ENCODE assay signal across 33 cellular contexts in the genomic region with DNA sequence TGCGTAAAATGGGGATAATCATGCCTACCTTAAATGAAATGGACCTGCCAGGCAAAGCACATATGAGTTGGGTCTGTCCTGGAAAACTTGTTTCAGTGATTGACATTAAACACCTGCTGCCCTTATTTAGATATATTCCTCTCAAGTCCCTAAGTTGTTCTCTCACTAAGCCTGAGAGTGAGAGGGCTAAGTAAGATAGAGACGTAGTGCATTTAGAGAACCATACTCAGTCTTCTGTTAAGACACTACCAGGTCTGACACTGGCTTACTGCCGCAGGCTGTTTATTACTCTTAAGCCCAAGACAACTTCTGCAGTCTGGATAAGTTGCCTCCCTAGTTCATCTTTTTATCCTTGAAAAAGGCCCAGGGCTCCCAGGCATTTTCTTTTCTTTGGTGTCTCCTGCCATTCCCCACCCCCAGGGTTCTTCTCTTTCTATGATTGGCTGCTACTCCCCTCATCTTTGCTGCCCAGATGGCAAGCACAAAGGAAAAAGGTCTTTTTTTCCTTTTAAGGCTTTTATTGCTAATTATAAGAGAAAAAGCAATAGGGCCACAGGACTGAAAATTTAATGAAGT. TPM values are rescaled to one million over a fixed set of nuclear protein-coding genes. Genes with fewer than 3 reads are reported as not detected.
A peak's percentile ranks its signal among the peaks of the same experiment; 100 is the strongest.
DNase-seq lines count a peak whose midpoint lies in the region; ATAC-seq and TF ChIP-seq lines count a peak whose summit lies in the region.
"Had no signal": no experiment of that assay in that cellular context is flagged by ENCODE, and none has a peak within 500 bp of the region (broad histone marks: within the 10 kb centered on the region; RNA-seq: fewer than 3 reads in every experiment).

No MANE protein-coding gene starts in this region.

- H3K4me3 Mint-ChIP-seq in nephron = peak overlapping the region; percentile 38 to 66 (median 48)
- H3K4me3 Mint-ChIP-seq: activated CD4-positive, alpha-beta memory T cell treated with anti-CD3 and anti-CD28 coated beads, Interleukin-2, amount 10 ng/mL, durations not matched to agents 7 days and 5 days; dendritic cell treated with granulocyte-macrophage colony-stimulating factor and Interleukin-4, amounts not matched to agents 40 ng/mL and 50 ng/mL, for 4 days; natural killer cell; stimulated activated memory B cell treated with anti-CD40 and anti-IgM and Interleukin-4, amounts not matched to agents 10 μg/mL and 1 μg/mL and 100 μg/mL, for 72 hours had no signal

- H3K4me1 ChIP-seq in uterus (peaks cover 0 to 6% of the 10 kb centered on the region in 2 donors), GM23248 (ENCODE audit: insufficient read depth) (peaks cover 4% of the 10 kb centered on the region; the same call in 1 of the 2 replicates)

- no peak overlapping the region for H2AFZ ChIP-seq in GM23248

- no peak for TF ChIP-seq POLR2A in uterus (IDR thresholded peaks at IDR 0.05)

- 55 to 57% methylated on average over 3 of the region's 3 CpGs for WGBS in GM23248 (ENCODE audit: low coverage in 1 of 2, low lambda C conversion rate in 2 of 2, missing lambda C conversion rate in 2 of 2), 2 experiments

- no peaks in the 10 kb centered on the region for H3K9me3 Mint-ChIP-seq in nephron
- H3K9me3 Mint-ChIP-seq: activated CD4-positive, alpha-beta memory T cell treated with anti-CD3 and anti-CD28 coated beads, Interleukin-2, amount 10 ng/mL, durations not matched to agents 7 days and 5 days; activated naive CD4-positive, alpha-beta T cell treated with anti-CD3 and anti-CD28 coated beads, Interleukin-2, amount 50 U/mL, for 72 hours; CD4-positive, alpha-beta memory T cell; dendritic cell treated with granulocyte-macrophage colony-stimulating factor and Interleukin-4, amounts not matched to agents 40 ng/mL and 50 ng/mL, for 4 days; natural killer cell; stimulated activated memory B cell treated with anti-CD40 and anti-IgM and Interleukin-4, amounts not matched to agents 10 μg/mL and 1 μg/mL and 100 μg/mL, for 72 hours had no signal

- H3F3A ChIP-seq in GM23248 (ENCODE audit: insufficient read depth) = peaks cover 3% of the 10 kb centered on the region

- no peak for TF ChIP-seq CTCF in dorsolateral prefrontal cortex (IDR thresholded peaks at IDR 0.05 in 54 of 56, conservative IDR thresholded peaks at IDR 0.05 in 2 of 56; ENCODE audit: low read depth in 1 of 56, partially characterized antibody in 56 of 56)
- TF ChIP-seq CTCF in nephron (IDR thresholded peaks at IDR 0.05; ENCODE audit: unreplicated experiment in 3 of 3) = no peak
- TF ChIP-seq CTCF in uterus (IDR thresholded peaks at IDR 0.05) = no peak

- H3K36me3 ChIP-seq in uterus = no peaks in the 10 kb centered on the region
- no peaks in the 10 kb centered on the region for H3K36me3 ChIP-seq in GM23248 (ENCODE audit: low read depth)
- H3K36me3 ChIP-seq: cardiac muscle cell, gastrocnemius medialis, left ventricle myocardium inferior had no signal

- peaks cover 72% of the 10 kb centered on the region for H3K4me1 Mint-ChIP-seq in nephron

- H3K27me3 ChIP-seq in dorsolateral prefrontal cortex (peaks cover 0 to 5% (median 0%) of the 10 kb centered on the region in 45 donors), uterus (no peaks in the 10 kb centered on the region), GM23248 (replicated peaks; ENCODE audit: insufficient read depth) (no peaks in the 10 kb centered on the region)
- H3K27me3 ChIP-seq: cardiac muscle cell, gastrocnemius medialis had no signal

- no peaks in the 10 kb centered on the region for H3K9me2 ChIP-seq in GM23248 (ENCODE audit: insufficient read depth)

- H3K9ac ChIP-seq in GM23248 = no peak overlapping the region

- H3K4me2 ChIP-seq in GM23248 (ENCODE audit: unreplicated experiment) = no peak overlapping the region

- no peaks in the 10 kb centered on the region for H3K27me3 Mint-ChIP-seq in nephron (ENCODE audit: low read depth)

- no peaks in the 10 kb centered on the region for H3K9me3 ChIP-seq in uterus
- no peaks in the 10 kb centered on the region for H3K9me3 ChIP-seq in GM23248 (ENCODE audit: low read depth)
- H3K9me3 ChIP-seq: gastrocnemius medialis, left ventricle myocardium inferior had no signal

- no peaks in the 10 kb centered on the region for H4K20me1 ChIP-seq in GM23248 (ENCODE audit: insufficient read depth)

- intact Hi-C loops in dorsolateral prefrontal cortex (cut with DNase I) = no loop called here
- intact Hi-C loops in uterus (cut with DNase I; ENCODE audit: low total_unique reads) = no loop called here
- intact Hi-C loops in left ventricle myocardium superior (cut with micrococcal nuclease) = no loop called here

- no peak overlapping the region for H3K4me3 ChIP-seq in dorsolateral prefrontal cortex
- no peak overlapping the region for H3K4me3 ChIP-seq in uterus
- no peak overlapping the region for H3K4me3 ChIP-seq in GM23248
- H3K4me3 ChIP-seq: cardiac muscle cell, gastrocnemius medialis, K562, left ventricle myocardium inferior had no signal

- H3K27ac Mint-ChIP-seq in nephron = peak overlapping the region; percentile 77 to 94 (median 91)
- H3K27ac Mint-ChIP-seq: activated CD4-positive, alpha-beta memory T cell treated with anti-CD3 and anti-CD28 coated beads, Interleukin-2, amount 10 ng/mL, durations not matched to agents 7 days and 5 days; activated naive CD4-positive, alpha-beta T cell treated with anti-CD3 and anti-CD28 coated beads, Interleukin-2, amount 50 U/mL, for 72 hours; natural killer cell; stimulated activated memory B cell treated with anti-CD40 and anti-IgM and Interleukin-4, amounts not matched to agents 10 μg/mL and 1 μg/mL and 100 μg/mL, for 72 hours had no signal

- H3K79me2 ChIP-seq in GM23248 (ENCODE audit: insufficient read depth) = no peaks in the 10 kb centered on the region

- DNase-seq in DMS 273 (lab: John Stamatoyannopoulos, UW; ENCODE audit: unreplicated experiment) (peak; percentile 26), DMS 273 treated with DMSO at 0.1 percent for 48 hours (lab: John Stamatoyannopoulos, UW) (no peak), dorsolateral prefrontal cortex (no peak), uterus (no peak), left ventricle myocardium superior (no peak), GM23248 (no peak)
- DNase-seq: activated CD4-positive, alpha-beta memory T cell treated with anti-CD3 and anti-CD28 coated beads, Interleukin-2, amount 10 ng/mL, durations not matched to agents 7 days and 5 days; activated CD8-positive, alpha-beta memory T cell treated with anti-CD3 and anti-CD28 coated beads, Interleukin-2, amount 50 U/mL, for 48 hours; CD4-positive, alpha-beta memory T cell; DMS153; gastrocnemius medialis; HCEC 1CT; islet precursor cell; left ventricle myocardium inferior; natural killer cell; NCI-H1105; NCI-H1930; NCI-H345; posterior cingulate gyrus; stimulated activated CD4-positive, alpha-beta T cell treated with anti-CD3 and anti-CD28 coated beads, Interleukin-4, amount 100 ng/mL, for 4 hours; T-helper 1 cell had no signal

- ATAC-seq in HG03571 (IDR thresholded peaks at IDR 0.05; ENCODE audit: unreplicated experiment) (no peak), left ventricle myocardium superior (no peak)
- ATAC-seq: activated CD4-positive, CD25-positive, alpha-beta regulatory T cell treated with anti-CD3 and anti-CD28 coated beads, Interleukin-2, amount 50 U/mL, for 24 hours; activated naive CD4-positive, alpha-beta T cell treated with anti-CD3 and anti-CD28 coated beads, Interleukin-2, amount 50 U/mL, for 72 hours; gastrocnemius medialis; K562; natural killer cell; sciatic nerve; stimulated activated memory B cell treated with anti-CD40 and anti-IgM and Interleukin-4, amounts not matched to agents 10 μg/mL and 1 μg/mL and 100 μg/mL, for 72 hours had no signal

- in situ Hi-C loops in GM23248 (cut with MboI) = no loop called here

- no peaks in the 10 kb centered on the region for H3K36me3 Mint-ChIP-seq in nephron (ENCODE audit: low read depth)
- H3K36me3 Mint-ChIP-seq: activated naive CD4-positive, alpha-beta T cell treated with anti-CD3 and anti-CD28 coated beads, Interleukin-2, amount 50 U/mL, for 72 hours; CD4-positive, alpha-beta memory T cell; natural killer cell; stimulated activated memory B cell treated with anti-CD40 and anti-IgM and Interleukin-4, amounts not matched to agents 10 μg/mL and 1 μg/mL and 100 μg/mL, for 72 hours had no signal

- H3K27ac ChIP-seq in dorsolateral prefrontal cortex (peak overlapping the region in 30 of 59 donors; percentile 3 to 64 (median 28)), uterus (peak overlapping the region; percentile 66 to 78), GM23248 (no peak overlapping the region)
- H3K27ac ChIP-seq: 22Rv1, cardiac muscle cell, gastrocnemius medialis, left ventricle myocardium inferior, RWPE1 had no signal

RNA-seq across cellular contexts. Expression of a gene that starts 38.7 kb away (rescaled TPM):
- 10 to 100 TPM; 11.3 to 40.6 (median 20.3) TPM for total RNA-seq in dorsolateral prefrontal cortex
- total RNA-seq in uterus = 10 to 100 TPM; 19.2 to 39.9 (median 28.8) TPM
- 3.1 TPM for total RNA-seq in left ventricle myocardium superior
- 5.6 and 9.3 TPM in 2 replicates for total RNA-seq in GM23248 (2014; rRNA removed; shearing (Covaris generic))
- polyA plus RNA-seq in GM23248 (2016; fragmentation: Nextera tagmentation; extraction: Ambion mirVana) = 1.4 and 1.9 TPM in 2 replicates
- total RNA-seq: natural killer cell, OCI-LY7 had no signal
- polyA plus RNA-seq: CD4-positive, alpha-beta memory T cell; K562 had no signal
